ENCODE assay signal across 24 cellular contexts in genomic region chr4:8283631-8284121, GRCh38. TPM values are rescaled to one million over a fixed set of nuclear protein-coding genes. Genes with fewer than 3 reads are reported as not detected.
DNase-seq lines count a peak whose midpoint lies in the region; ATAC-seq and TF ChIP-seq lines count a peak whose summit lies in the region.
"Had no signal": no experiment of that assay in that cellular context is flagged by ENCODE, and none has a peak within 500 bp of the region (broad histone marks: within the 10 kb centered on the region; RNA-seq: fewer than 3 reads in every experiment).

No MANE protein-coding gene starts in this region.

- H4K20me1 ChIP-seq in GM23338 (replicated peaks; ENCODE audit: insufficient read depth): no peaks in the 10 kb centered on the region; the same call in 1 of the 2 replicates

- H3K36me3 Mint-ChIP-seq in GM23338 (ENCODE audit: low read depth): no peaks in the 10 kb centered on the region
- H3K36me3 Mint-ChIP-seq: CD8-positive, alpha-beta T cell; IgD-negative memory B cell; mesothelial cell of epicardium; naive thymus-derived CD8-positive, alpha-beta T cell had no signal

- no peak overlapping the region for H3K4me3 ChIP-seq in GM23338
- H3K4me3 ChIP-seq: breast epithelium, pancreas had no signal

- no peaks in the 10 kb centered on the region for H3K79me2 ChIP-seq in GM23338 (replicated peaks; ENCODE audit: insufficient read depth)

- H3K27me3 ChIP-seq in GM23338 (ENCODE audit: insufficient read depth): no peaks in the 10 kb centered on the region
- H3K27me3 ChIP-seq: breast epithelium, pancreas had no signal

- TF ChIP-seq CTCF in GM23338 (conservative IDR thresholded peaks at IDR 0.05; ENCODE audit: low read depth in 2 of 2): peak in 1 of 2 experiments; percentile 52; a peak in 3 of 4 replicates

- H3F3A ChIP-seq in GM23338 (replicated peaks; ENCODE audit: low read depth): no peaks in the 10 kb centered on the region

- no peak overlapping the region for H3K4me2 ChIP-seq in GM23338

- no peaks in the 10 kb centered on the region for H3K9me2 ChIP-seq in GM23338 (ENCODE audit: insufficient read depth)

- no peak overlapping the region for H3K27ac Mint-ChIP-seq in GM23338
- H3K27ac Mint-ChIP-seq: activated CD4-positive, alpha-beta T cell treated with anti-CD3 and anti-CD28 coated beads for 36 hours; activated T-cell treated with anti-CD3 and anti-CD28 coated beads, Interleukin-2, amount 50 U/mL, for 24 hours; CD8-positive, alpha-beta T cell; IgD-negative memory B cell; mesothelial cell of epicardium; naive thymus-derived CD8-positive, alpha-beta T cell had no signal

- ATAC-seq in GM23338: peak; percentile 72
- no peak for ATAC-seq in left ventricle myocardium superior
- ATAC-seq in GM21367 (IDR thresholded peaks at IDR 0.05; ENCODE audit: unreplicated experiment): no peak
- ATAC-seq in HG03175 (IDR thresholded peaks at IDR 0.05; ENCODE audit: unreplicated experiment): no peak
- ATAC-seq: activated CD4-positive, alpha-beta T cell treated with anti-CD3 and anti-CD28 coated beads for 36 hours; CD8-positive, alpha-beta T cell; left colon; naive thymus-derived CD8-positive, alpha-beta T cell; pancreas had no signal

- H3K4me1 Mint-ChIP-seq in GM23338: peaks cover 2% of the 10 kb centered on the region; the same call in 1 of the 3 replicates
- H3K4me1 Mint-ChIP-seq: activated CD4-positive, alpha-beta T cell treated with anti-CD3 and anti-CD28 coated beads for 36 hours; IgD-negative memory B cell had no signal

- H3K36me3 ChIP-seq in GM23338 (ENCODE audit: insufficient read depth): no peaks in the 10 kb centered on the region
- H3K36me3 ChIP-seq: breast epithelium, pancreas had no signal

- intact Hi-C loops in left ventricle myocardium superior (cut with micrococcal nuclease) (no loop called here), posterior vena cava (cut with DNase I) (no loop called here)

- H3K27ac ChIP-seq in GM23338 (ENCODE audit: low read depth): no peak overlapping the region
- H3K27ac ChIP-seq: pancreas had no signal

- no peaks in the 10 kb centered on the region for H3K9me3 Mint-ChIP-seq in GM23338
- H3K9me3 Mint-ChIP-seq: activated T-cell treated with anti-CD3 and anti-CD28 coated beads, Interleukin-2, amount 50 U/mL, for 24 hours; CD8-positive, alpha-beta T cell; IgD-negative memory B cell; mesothelial cell of epicardium; naive thymus-derived CD8-positive, alpha-beta T cell had no signal

- no peaks in the 10 kb centered on the region for H3K4me1 ChIP-seq in GM23338 (ENCODE audit: insufficient read depth)
- H3K4me1 ChIP-seq: breast epithelium, pancreas had no signal

- H3K27me3 Mint-ChIP-seq in GM23338 (ENCODE audit: insufficient read depth, low read depth, poor library complexity): peaks cover 6% of the 10 kb centered on the region
- H3K27me3 Mint-ChIP-seq: activated CD4-positive, alpha-beta T cell treated with anti-CD3 and anti-CD28 coated beads for 36 hours; activated T-cell treated with anti-CD3 and anti-CD28 coated beads, Interleukin-2, amount 50 U/mL, for 24 hours; naive thymus-derived CD8-positive, alpha-beta T cell had no signal

- DNase-seq in GM23338 (ENCODE audit: low spot score): peak; percentile 44
- peak; percentile 76 for DNase-seq in SK-N-DZ (ENCODE audit: low spot score)
- peak; percentile 42 for DNase-seq in left ventricle myocardium superior
- DNase-seq in posterior vena cava (ENCODE audit: low spot score): peak; percentile 79
- DNase-seq in ecto neural progenitor cell (ENCODE audit: low spot score): no peak
- DNase-seq: activated CD4-positive, alpha-beta T cell treated with anti-CD3 and anti-CD28 coated beads for 36 hours; activated CD8-positive, alpha-beta memory T cell treated with anti-CD3 and anti-CD28 coated beads for 24 hours; activated T-cell treated with anti-CD3 and anti-CD28 coated beads, Interleukin-2, amount 50 U/mL, for 24 hours; CD8-positive, alpha-beta T cell; cortex of kidney; DMS79 treated with DMSO at 0.1 percent for 48 hours; GOT3; left colon; NCI-H1436; NCI-H526 treated with DMSO at 0.1 percent for 48 hours; SHP77 had no signal

- H3K4me3 Mint-ChIP-seq in GM23338: no peak overlapping the region
- H3K4me3 Mint-ChIP-seq: activated CD4-positive, alpha-beta T cell treated with anti-CD3 and anti-CD28 coated beads for 36 hours; activated T-cell treated with anti-CD3 and anti-CD28 coated beads, Interleukin-2, amount 50 U/mL, for 24 hours; CD8-positive, alpha-beta T cell; IgD-negative memory B cell; mesothelial cell of epicardium; naive thymus-derived CD8-positive, alpha-beta T cell had no signal

- no peak overlapping the region for H2AFZ ChIP-seq in GM23338

TF ChIP-seq in GM23338, 12 proteins besides CTCF, POLR2A, EP300 and RAD21 (continues in another document):
- no peak for TF ChIP-seq JUNB (IDR thresholded peaks at IDR 0.05; ENCODE audit: unreplicated experiment)
- TF ChIP-seq ETS1 (IDR thresholded peaks at IDR 0.05): no peak
- TF ChIP-seq EZH2 (IDR thresholded peaks at IDR 0.05; ENCODE audit: low read depth, unreplicated experiment): no peak
- no peak for TF ChIP-seq REST (IDR thresholded peaks at IDR 0.05; ENCODE audit: unreplicated experiment)
- TF ChIP-seq ZNF331 (CRISPR knock-in tag; IDR thresholded peaks at IDR 0.05; ENCODE audit: low read depth): no peak
- no peak for TF ChIP-seq CREB1 (CRISPR knock-in tag; IDR thresholded peaks at IDR 0.05; ENCODE audit: low read depth)
- TF ChIP-seq NANOG (IDR thresholded peaks at IDR 0.05; ENCODE audit: borderline replicate concordance): no peak
- TF ChIP-seq EZH2phosphoT487 (IDR thresholded peaks at IDR 0.05; ENCODE audit: unreplicated experiment): no peak
- TF ChIP-seq POLR2AphosphoS5 (IDR thresholded peaks at IDR 0.05; ENCODE audit: low read depth): no peak

RNA-seq across cellular contexts. Expression of gene HTRA3, which starts 14.1 kb away (rescaled TPM):
- 1.8 and 3.6 TPM in 2 replicates for total RNA-seq in GM23338 (2014; rRNA removed; shearing (Covaris generic))
- 1.3 and 1.4 TPM in 2 replicates for polyA plus RNA-seq in GM23338 (2016; fragmentation: Nextera tagmentation; extraction: Ambion mirVana)
- 4.2 and 4.8 TPM in 2 replicates for polyA plus RNA-seq in SK-N-DZ (2014; cell fraction: cytosol; rRNA removed)
- 2.0 and 3.1 TPM in 2 replicates for polyA plus RNA-seq in SK-N-DZ (2014; cell fraction: nucleus; rRNA removed)
- 95.6 TPM for total RNA-seq in left ventricle myocardium superior
- 100 to 1,000 TPM in 1 of 2 donors, 10 to 100 TPM in 1; 14.9 to 104 TPM for total RNA-seq in posterior vena cava
- total RNA-seq: activated CD4-positive, alpha-beta T cell treated with anti-CD3 and anti-CD28 coated beads for 36 hours; CD8-positive, alpha-beta T cell; MCF 10A; naive thymus-derived CD8-positive, alpha-beta T cell had no signal
- polyA plus RNA-seq: IgD-negative memory B cell; naive thymus-derived CD8-positive, alpha-beta T cell had no signal
